ENCODE assay signal across 34 cellular contexts in genomic region chr4:187192266-187192665, GRCh38.
"Had no signal": no experiment of that assay in that cellular context is flagged by ENCODE, and none has a peak within 500 bp of the region (broad histone marks: within the 10 kb centered on the region; RNA-seq: fewer than 3 reads in every experiment).

No MANE protein-coding gene starts in this region.

- H3K27me3 ChIP-seq: MG63 had no signal

- H3K4me2 ChIP-seq: KMS-11 had no signal

- H3K36me3 ChIP-seq: MG63 had no signal

- H3K4me3 ChIP-seq: MG63 had no signal

- H3K9ac ChIP-seq: KMS-11 had no signal

- DNase-seq: Karpas-422, Kasumi-1, MG63, MM.1S, MV-4-11, NCI-H1048, NCI-H1092, NCI-H1092 treated with DMSO at 0.1 percent for 48 hours, NCI-H1105, NCI-H1105 treated with DMSO at 0.1 percent for 48 hours, NCI-H1417, NCI-H1417 treated with DMSO at 0.1 percent for 48 hours, NCI-H1436, NCI-H1436 treated with DMSO at 0.1 percent for 48 hours, NCI-H146, NCI-H1694, NCI-H1694 treated with DMSO at 0.1 percent for 48 hours, NCI-H187, NCI-H187 treated with DMSO at 0.1 percent for 48 hours, NCI-H1930, NCI-H2029, NCI-H2029 treated with DMSO at 0.1 percent for 48 hours, NCI-H2081, NCI-H2081 treated with DMSO at 0.1 percent for 48 hours, NCI-H2107, NCI-H2171, NCI-H2171 treated with DMSO at 0.1 percent for 48 hours, NCI-H2227 treated with DMSO at 0.1 percent for 48 hours, NCI-H226, NCI-H345, NCI-H446, NCI-H446 treated with DMSO at 0.1 percent for 48 hours, NCI-H510A had no signal

- H3K9me3 ChIP-seq: MG63 had no signal

- H3K27ac ChIP-seq: KMS-11 had no signal
